28 cellular contexts compared by ENCODE assay signal in the genomic region with DNA sequence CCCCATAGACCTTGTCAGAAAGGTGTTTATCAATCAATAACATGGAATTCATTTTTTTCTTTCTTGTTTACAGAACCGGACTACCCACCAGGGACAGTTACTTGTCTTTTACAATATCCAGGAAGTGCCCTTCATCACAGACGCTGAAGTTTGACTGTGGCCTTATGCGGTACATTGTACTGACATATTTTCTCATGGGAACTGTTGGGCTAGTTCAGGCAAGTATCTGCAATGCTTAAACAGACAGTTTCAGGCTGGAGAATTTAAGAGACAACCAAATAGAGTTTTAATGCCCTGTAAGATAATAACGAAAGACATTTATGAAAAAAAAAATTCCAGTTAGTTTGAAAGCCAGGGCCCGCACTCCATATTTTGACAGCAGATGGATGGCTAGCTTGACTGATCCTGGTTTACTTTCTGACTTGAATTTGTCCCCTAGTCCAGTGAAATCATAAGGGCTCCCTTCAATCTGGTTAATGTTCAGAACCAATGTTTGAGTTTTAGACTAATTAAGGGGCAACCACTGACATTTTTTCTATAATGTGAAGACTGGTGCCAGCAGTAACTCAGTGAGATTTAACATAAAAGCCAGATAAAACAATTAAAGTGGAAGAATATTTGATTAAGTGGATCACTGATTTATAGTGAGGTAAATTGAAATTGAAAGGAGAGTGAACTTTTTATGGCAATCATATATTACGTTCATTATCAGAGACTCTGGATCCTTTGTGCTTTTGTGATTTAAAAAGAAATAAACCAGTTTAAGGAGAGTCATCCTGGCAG.
"Had no signal": no experiment of that assay in that cellular context is flagged by ENCODE, and none has a peak within 500 bp of the region (broad histone marks: within the 10 kb centered on the region; RNA-seq: fewer than 3 reads in every experiment).

No MANE protein-coding gene starts in this region.

- H3K4me1 ChIP-seq: adrenal gland, Peyer's patch, SJCRH30 had no signal

- H3K9me3 ChIP-seq: adrenal gland, Peyer's patch, SJCRH30 had no signal

- H3K36me3 Mint-ChIP-seq: activated naive CD8-positive, alpha-beta T cell treated with anti-CD3 and anti-CD28 coated beads, Interleukin-2, amount 10 ng/mL, durations not matched to agents 7 days and 5 days had no signal

- H3K27ac ChIP-seq: adrenal gland, cardiac muscle cell, Peyer's patch, RWPE1, SJCRH30, VCaP had no signal

- H3K9me3 Mint-ChIP-seq: activated CD4-positive, alpha-beta memory T cell treated with anti-CD3 and anti-CD28 coated beads, Interleukin-2, amount 10 ng/mL, durations not matched to agents 7 days and 5 days; activated naive CD8-positive, alpha-beta T cell treated with anti-CD3 and anti-CD28 coated beads, Interleukin-2, amount 10 ng/mL, durations not matched to agents 7 days and 5 days; activated T-helper 2 cell treated with anti-CD3 and anti-CD28 coated beads, Interferon-gamma antibody, Interleukin-2, Interleukin-4, amounts not matched to agents 10 μg/mL and 5 μg/mL and 100 μg/mL, durations not matched to agents 14 hours and 24 hours and 36 hours had no signal

- H3K4me3 Mint-ChIP-seq: activated CD4-positive, alpha-beta memory T cell treated with anti-CD3 and anti-CD28 coated beads, Interleukin-2, amount 10 ng/mL, durations not matched to agents 7 days and 5 days; activated CD4-positive, alpha-beta T cell treated with anti-CD3 and anti-CD28 coated beads for 36 hours; activated naive CD8-positive, alpha-beta T cell treated with anti-CD3 and anti-CD28 coated beads, Interleukin-2, amount 10 ng/mL, durations not matched to agents 7 days and 5 days; activated T-cell treated with anti-CD3 and anti-CD28 coated beads, Interleukin-2, amount 50 U/mL, for 72 hours had no signal

- H3K27ac Mint-ChIP-seq: activated CD4-positive, alpha-beta memory T cell treated with anti-CD3 and anti-CD28 coated beads, Interleukin-2, amount 10 ng/mL, durations not matched to agents 7 days and 5 days; activated CD4-positive, alpha-beta T cell treated with anti-CD3 and anti-CD28 coated beads for 36 hours; activated naive CD8-positive, alpha-beta T cell treated with anti-CD3 and anti-CD28 coated beads, Interleukin-2, amount 10 ng/mL, durations not matched to agents 7 days and 5 days; activated T-cell treated with anti-CD3 and anti-CD28 coated beads, Interleukin-2, amount 50 U/mL, for 72 hours; activated T-helper 2 cell treated with anti-CD3 and anti-CD28 coated beads, Interferon-gamma antibody, Interleukin-2, Interleukin-4, amounts not matched to agents 10 μg/mL and 5 μg/mL and 100 μg/mL, durations not matched to agents 14 hours and 24 hours and 36 hours had no signal

- H3K27me3 ChIP-seq: Peyer's patch, SJCRH30 had no signal

- DNase-seq: activated CD4-positive, alpha-beta memory T cell treated with anti-CD3 and anti-CD28 coated beads, Interleukin-2, amount 10 ng/mL, durations not matched to agents 7 days and 5 days; activated CD4-positive, alpha-beta T cell treated with anti-CD3 and anti-CD28 coated beads for 36 hours; activated CD4-positive, alpha-beta T cell treated with anti-CD3 and anti-CD28 coated beads, Interleukin-2, amount 50 U/mL, for 1 hour; activated CD4-positive, CD25-positive, alpha-beta regulatory T cell; activated naive CD4-positive, alpha-beta T cell treated with anti-CD3 and anti-CD28 coated beads, Interleukin-2, amount 50 U/mL, for 16 hours; activated naive CD8-positive, alpha-beta T cell treated with anti-CD3 and anti-CD28 coated beads, Interleukin-2, amount 10 ng/mL, durations not matched to agents 7 days and 5 days; activated T-cell treated with anti-CD3 and anti-CD28 coated beads for 4 hours; activated T-cell treated with anti-CD3 and anti-CD28 coated beads, Interleukin-2, amount 50 U/mL, for 72 hours; adrenal gland; anterior cingulate cortex; Kasumi-1; KBM-7; NCI-H1105 treated with DMSO at 0.1 percent for 48 hours; NCI-H1436 treated with DMSO at 0.1 percent for 48 hours; NCI-H187; NCI-H2081; NCI-H510A treated with DMSO at 0.1 percent for 48 hours; NCI-H69; Peyer's patch; Right ventricle myocardium superior; SJCRH30; T-helper 2 cell; T1000 had no signal

- ATAC-seq: activated CD4-positive, alpha-beta T cell treated with anti-CD3 and anti-CD28 coated beads for 36 hours; activated T-cell treated with anti-CD3 and anti-CD28 coated beads, Interleukin-2, amount 50 U/mL, for 72 hours had no signal

- H3K36me3 ChIP-seq: adrenal gland, cardiac muscle cell, Peyer's patch, SJCRH30 had no signal

- H3K4me3 ChIP-seq: adrenal gland, cardiac muscle cell, Peyer's patch, SJCRH30 had no signal

- H3K27me3 Mint-ChIP-seq: activated CD4-positive, alpha-beta T cell treated with anti-CD3 and anti-CD28 coated beads for 36 hours had no signal

- FAIRE-seq: TTC549 had no signal
